ENCODE assay signal across 1 cellular context in genomic region chr15:64637412-64637811, GRCh38.
TF ChIP-seq lines count a peak whose summit lies in the region.

No MANE protein-coding gene starts in this region.

TF ChIP-seq in K562, 482 proteins besides CTCF, POLR2A, EP300 and RAD21 (continued from another document):
- TF ChIP-seq AFF1 (IDR thresholded peaks at IDR 0.05; ENCODE audit: low read depth in 1 of 2, partially characterized antibody in 2 of 2) (peak; percentile 29 to 100), ZNF354B (CRISPR knock-in tag; IDR thresholded peaks at IDR 0.05) (no peak), TSHZ1 (CRISPR knock-in tag; IDR thresholded peaks at IDR 0.05) (no peak), TARDBP (IDR thresholded peaks at IDR 0.05) (no peak)
